8 cellular contexts compared by ENCODE assay signal in the genomic region with DNA sequence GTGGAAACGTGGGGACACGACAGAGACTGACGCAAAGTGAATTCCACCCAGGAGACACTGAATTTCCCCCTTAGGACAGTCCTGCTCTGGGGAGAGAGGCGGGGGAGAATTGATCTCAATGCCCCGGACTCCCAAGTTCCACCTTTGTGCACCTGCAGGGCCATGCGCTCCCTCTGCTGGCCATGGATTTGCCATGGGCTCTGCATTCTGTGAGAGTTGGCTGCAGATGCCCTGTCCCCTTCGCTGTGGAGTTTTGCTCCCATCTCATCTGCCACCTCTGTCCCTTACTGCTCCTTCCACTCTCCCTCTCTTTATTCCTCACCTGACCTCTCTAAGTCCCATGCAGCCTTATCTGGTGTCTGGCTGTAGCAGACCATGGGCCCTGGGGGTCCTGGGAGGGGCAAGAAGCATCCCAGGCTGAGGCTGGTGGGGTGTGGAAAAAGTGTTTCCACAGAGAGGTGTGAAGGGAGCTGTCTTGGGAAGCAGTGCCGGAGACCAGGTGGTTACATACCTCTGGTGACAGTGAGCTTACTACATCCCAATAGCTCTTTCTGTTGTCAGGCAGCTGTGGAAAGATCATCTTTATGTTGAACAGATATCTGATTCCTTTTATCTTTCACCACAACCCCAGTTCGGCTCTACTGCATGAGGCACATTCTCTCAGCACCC. TPM values are rescaled to one million over a fixed set of nuclear protein-coding genes. Genes with fewer than 3 reads are reported as not detected.
DNase-seq lines count a peak whose midpoint lies in the region; ATAC-seq, FAIRE-seq and TF ChIP-seq lines count a peak whose summit lies in the region.

No MANE protein-coding gene starts in this region.

- in situ Hi-C loops in astrocyte of the spinal cord (cut with HindIII; ENCODE audit: low sequenced_read_pairs): no loop called here

- TF ChIP-seq CTCF in GM06990 (IDR thresholded peaks at IDR 0.05; ENCODE audit: insufficient read depth, low read length, poor library complexity, severe bottlenecking) (peak; percentile 53), MM.1S (IDR thresholded peaks at IDR 0.05; ENCODE audit: low read length) (peak; percentile 43), astrocyte of the spinal cord (IDR thresholded peaks at IDR 0.05; ENCODE audit: low read depth, low read length) (peak; percentile 66), right lobe of liver (IDR thresholded peaks at IDR 0.05) (peak; percentile 47 to 64 (median 58))

- H3K9me3 ChIP-seq in MM.1S (replicated peaks; ENCODE audit: insufficient read depth, low read length) (no peaks in the 10 kb centered on the region), right lobe of liver (no peaks in the 10 kb centered on the region)

- 27% methylated on average over 9 of the region's 9 CpGs for WGBS in right lobe of liver (ENCODE audit: insufficient coverage, low coverage, low lambda C conversion rate, missing lambda C conversion rate)

- no peaks in the 10 kb centered on the region for H3K79me2 ChIP-seq in MM.1S (ENCODE audit: low read length)

- peaks cover 14% of the 10 kb centered on the region for H3K4me1 ChIP-seq in MM.1S (ENCODE audit: low read length)
- H3K4me1 ChIP-seq in right lobe of liver: no peaks in the 10 kb centered on the region

- DNase-seq in GM06990 (ENCODE audit: extremely low read depth, insufficient read length): no peak
- peak; percentile 19 for DNase-seq in MM.1S
- no peak for DNase-seq in astrocyte of the spinal cord (ENCODE audit: low read depth, low spot score)
- DNase-seq in right lobe of liver: peak; percentile 69 to 78 (median 72)
- DNase-seq in SW 1271 (lab: John Stamatoyannopoulos, UW): no peak
- no peak for DNase-seq in GM12891 (ENCODE audit: insufficient read length, low spot score)

- no peaks in the 10 kb centered on the region for H4K20me1 ChIP-seq in MM.1S (ENCODE audit: insufficient read depth, low read length)

- H3K9me2 ChIP-seq in MM.1S (replicated peaks; ENCODE audit: insufficient read depth, low read length): no peaks in the 10 kb centered on the region

- intact Hi-C loops in right lobe of liver (cut with DNase I): loop anchor here (5.0 kb wide), 1 partner anchor 176 kb away; no protein-coding TSS in a partner anchor

- TF ChIP-seq POLR2A in right lobe of liver (IDR thresholded peaks at IDR 0.05): no peak
- TF ChIP-seq POLR2A in GM12891 (IDR thresholded peaks at IDR 0.05; ENCODE audit: low read depth, low read length): no peak

- H3K9ac ChIP-seq in MM.1S (ENCODE audit: low read length): no peak overlapping the region

- no peaks in the 10 kb centered on the region for H3K36me3 ChIP-seq in GM06990 (ENCODE audit: control insufficient read depth, insufficient read depth, low read length)
- H3K36me3 ChIP-seq in MM.1S (replicated peaks; ENCODE audit: insufficient read depth, low read length): no peaks in the 10 kb centered on the region
- no peaks in the 10 kb centered on the region for H3K36me3 ChIP-seq in right lobe of liver

- no peak for FAIRE-seq in GM12891 (lab: Jason Lieb, UNC)

- H3F3A ChIP-seq in MM.1S (ENCODE audit: insufficient read depth, low read length): no peaks in the 10 kb centered on the region

- H3K27me3 ChIP-seq in GM06990 (replicated peaks; ENCODE audit: control insufficient read depth, insufficient read depth, low read length) (no peaks in the 10 kb centered on the region), MM.1S (replicated peaks; ENCODE audit: insufficient read depth, low read length) (no peaks in the 10 kb centered on the region), right lobe of liver (no peaks in the 10 kb centered on the region)

- H3K4me3 ChIP-seq in GM06990 (replicated peaks; ENCODE audit: low read depth, low read length) (no peak overlapping the region), MM.1S (ENCODE audit: low read length) (no peak overlapping the region), astrocyte of the spinal cord (ENCODE audit: low read depth, low read length) (no peak overlapping the region), right lobe of liver (no peak overlapping the region)

- H2AFZ ChIP-seq in MM.1S (ENCODE audit: low read length): no peak overlapping the region

- no peak overlapping the region for H3K4me2 ChIP-seq in MM.1S (ENCODE audit: low read depth, low read length)

- no peak overlapping the region for H3K27ac ChIP-seq in MM.1S (ENCODE audit: low read length)
- H3K27ac ChIP-seq in right lobe of liver: no peak overlapping the region

- ATAC-seq in right lobe of liver: peak; percentile 69 to 71 (median 70)
- no peak for ATAC-seq in GM18858 (IDR thresholded peaks at IDR 0.05; ENCODE audit: unreplicated experiment)
- no peak for ATAC-seq in GM21723 (IDR thresholded peaks at IDR 0.05; ENCODE audit: unreplicated experiment)

TF ChIP-seq in GM12891, 5 proteins besides CTCF, POLR2A, EP300 and RAD21:
- no peak for TF ChIP-seq SPI1 (IDR thresholded peaks at IDR 0.05; ENCODE audit: low read depth, low read length)
- TF ChIP-seq POU2F2 (IDR thresholded peaks at IDR 0.05; ENCODE audit: low read depth, low read length): no peak
- no peak for TF ChIP-seq POLR2AphosphoS5 (IDR thresholded peaks at IDR 0.05; ENCODE audit: low read depth, low read length)
- no peak for TF ChIP-seq TAF1 (IDR thresholded peaks at IDR 0.05; ENCODE audit: low read depth, low read length)
- no peak for TF ChIP-seq PAX5 (IDR thresholded peaks at IDR 0.05; ENCODE audit: insufficient read depth, low read length, severe bottlenecking)

RNA-seq across cellular contexts. Expression of a gene that starts 14.3 kb away (rescaled TPM):
- total RNA-seq in right lobe of liver: under 1 TPM in 3 of 6 experiments, not detected in 3; 0.37 to 0.60 (median 0.59) TPM
- polyA plus RNA-seq in GM12891 (2012; ENCODE audit: low read depth, missing spikeins): not detected

Comparison
In these comparisons a context has a peak if more than half of its experiments do, and no peak if none do; other contexts are left out.
1. DNase-seq: peak in MM.1S (single experiment) and right lobe of liver (3 of 3); none in GM06990 (single experiment), astrocyte of the spinal cord (single experiment), SW 1271 (0 of 2) and GM12891 (single experiment).
2. ATAC-seq: peak in right lobe of liver (4 of 4); none in GM18858 (single experiment) and GM21723 (single experiment).
3. Peak in every context shown above with its lines, with median percentiles within 50 percentile points of each other: CTCF ChIP-seq.